ENCODE assay signal across 3 cellular contexts in the genomic region with DNA sequence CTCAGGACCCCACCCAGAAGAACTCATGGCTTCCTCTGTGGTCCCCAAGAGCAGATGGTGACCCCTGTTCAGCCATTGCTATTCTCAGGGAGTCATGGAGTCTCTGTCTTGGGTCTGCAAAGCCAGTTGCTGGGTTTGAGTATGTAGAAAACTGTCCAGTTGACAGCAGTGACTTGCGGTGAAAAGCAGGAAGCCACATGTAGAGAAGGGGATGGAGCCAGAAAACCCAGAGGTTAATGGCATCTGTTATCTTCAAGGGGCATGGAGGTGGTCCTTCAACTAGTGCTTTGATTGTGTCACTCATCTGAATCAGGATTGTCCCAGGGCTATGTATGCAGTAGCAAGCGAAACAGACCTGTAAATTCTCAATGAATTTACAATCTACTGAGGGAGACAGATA.
"Had no signal": no experiment of that assay in that cellular context is flagged by ENCODE, and none has a peak within 500 bp of the region (broad histone marks: within the 10 kb centered on the region; RNA-seq: fewer than 3 reads in every experiment).

No MANE protein-coding gene starts in this region.

- H3K4me3 ChIP-seq: GM12878 had no signal

- ATAC-seq: GM12878 had no signal

- DNase-seq: GDM1, GF-D8 had no signal
